In the genomic region with DNA sequence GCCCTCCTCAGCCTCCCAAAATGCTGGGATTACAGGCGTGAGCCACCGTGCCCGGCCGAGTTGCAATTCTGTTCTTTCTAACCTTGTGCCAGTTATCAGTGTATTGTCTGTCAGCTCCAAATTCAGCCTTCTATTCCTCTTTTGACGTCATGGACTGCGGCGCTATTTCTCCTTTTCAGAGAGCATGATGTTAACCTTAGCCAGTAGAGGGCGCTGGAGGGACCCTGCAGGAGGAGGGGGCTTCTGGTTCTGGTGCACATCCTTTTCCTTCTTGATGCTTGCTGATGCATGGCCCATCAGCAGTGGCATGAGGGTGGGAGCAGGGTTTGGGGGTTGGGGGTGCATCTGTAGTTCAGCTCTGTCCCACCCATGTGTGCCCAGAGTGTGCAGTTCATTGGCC, we compare ENCODE assay signal across 15 cellular contexts.
DNase-seq lines count a peak whose midpoint lies in the region; ATAC-seq and TF ChIP-seq lines count a peak whose summit lies in the region.
"Had no signal": no experiment of that assay in that cellular context is flagged by ENCODE, and none has a peak within 500 bp of the region (broad histone marks: within the 10 kb centered on the region; RNA-seq: fewer than 3 reads in every experiment).

No MANE protein-coding gene starts in this region.

- CTCF ChIA-PET in GM10248 (lab: Yijun Ruan, JAX), result interaction anchor here (0.7 to 1.9 kb wide), 7 partner anchors 12 to 661 kb away, joined by 3 to 6 read pairs (median 3); no protein-coding TSS in a partner anchor

- DNase-seq in COLO668 (lab: John Stamatoyannopoulos, UW; ENCODE audit: unreplicated experiment), result peak; percentile 12
- DNase-seq in GM10248 (ENCODE audit: extremely low spot score), result no peak
- peak; percentile 40 for DNase-seq in NB4 (ENCODE audit: low read depth)
- no peak for DNase-seq in glutamatergic neuron
- no peak for DNase-seq in T-helper 1 cell
- DNase-seq in natural killer cell, result no peak
- DNase-seq: activated CD4-positive, CD25-positive, alpha-beta regulatory T cell; body of pancreas; effector CD8-positive, alpha-beta T cell; NCI-H446; SIG-M5; thyroid gland had no signal

- H3K4me3 Mint-ChIP-seq in glutamatergic neuron (ENCODE audit: unreplicated experiment), result no peak overlapping the region
- H3K4me3 Mint-ChIP-seq in natural killer cell, result no peak overlapping the region
- H3K4me3 Mint-ChIP-seq: natural killer cell treated with Interleukin-12 subunit alpha and Interleukin-12 subunit beta and Interleukin-15 and Interleukin-18, amount 100 ng/mL, for 72 hours had no signal

- H3K27ac Mint-ChIP-seq in glutamatergic neuron (ENCODE audit: unreplicated experiment) (no peak overlapping the region), natural killer cell (no peak overlapping the region)
- H3K27ac Mint-ChIP-seq: natural killer cell treated with Interleukin-12 subunit alpha and Interleukin-12 subunit beta and Interleukin-15 and Interleukin-18, amount 100 ng/mL, for 72 hours had no signal

- intact Hi-C loops in natural killer cell (cut with micrococcal nuclease), result no loop called here

- no peaks in the 10 kb centered on the region for H3K36me3 Mint-ChIP-seq in glutamatergic neuron (ENCODE audit: unreplicated experiment)
- no peaks in the 10 kb centered on the region for H3K36me3 Mint-ChIP-seq in natural killer cell
- H3K36me3 Mint-ChIP-seq: natural killer cell treated with Interleukin-12 subunit alpha and Interleukin-12 subunit beta and Interleukin-15 and Interleukin-18, amount 100 ng/mL, for 72 hours had no signal

- H3K27me3 Mint-ChIP-seq in glutamatergic neuron (ENCODE audit: unreplicated experiment), result no peaks in the 10 kb centered on the region
- peaks cover 4 to 14% of the 10 kb centered on the region in 2 donors for H3K27me3 Mint-ChIP-seq in natural killer cell (ENCODE audit: low read depth in 2 of 2)

- POLR2A ChIA-PET in GM10248 (lab: Yijun Ruan, JAX), result no interaction called here

- ATAC-seq in natural killer cell (no peak), HG02885 (IDR thresholded peaks at IDR 0.05; ENCODE audit: poor library complexity, unreplicated experiment) (no peak)
- ATAC-seq: body of pancreas had no signal

- H3K9me3 Mint-ChIP-seq in glutamatergic neuron (ENCODE audit: unreplicated experiment) (peaks cover 2% of the 10 kb centered on the region), natural killer cell (no peaks in the 10 kb centered on the region)
- H3K9me3 Mint-ChIP-seq: natural killer cell treated with Interleukin-12 subunit alpha and Interleukin-12 subunit beta and Interleukin-15 and Interleukin-18, amount 100 ng/mL, for 72 hours had no signal

- no peak for TF ChIP-seq POLR2A in NB4 (IDR thresholded peaks at IDR 0.05; ENCODE audit: extremely low read depth, insufficient read length)

- H3K4me1 Mint-ChIP-seq in glutamatergic neuron (ENCODE audit: low read depth, unreplicated experiment) (no peaks in the 10 kb centered on the region), natural killer cell (no peaks in the 10 kb centered on the region)

- no peak overlapping the region for H3K4me3 ChIP-seq in NB4 (ENCODE audit: low read depth, low read length)
- H3K4me3 ChIP-seq: body of pancreas, skin epidermis, thyroid gland had no signal

- TF ChIP-seq CTCF in GM10248 (IDR thresholded peaks at IDR 0.05; ENCODE audit: control extremely low read depth, extremely low read depth, low read depth, missing control alignments) (peak; percentile 7), NB4 (IDR thresholded peaks at IDR 0.05; ENCODE audit: low read depth, low read length) (peak; percentile 63), glutamatergic neuron (IDR thresholded peaks at IDR 0.05; ENCODE audit: partially characterized antibody, unreplicated experiment) (peak; percentile 10), natural killer cell (IDR thresholded peaks at IDR 0.05) (no peak)

Comparison
In these comparisons a context has a peak if more than half of its experiments do, and no peak if none do; other contexts are left out.
1. DNase-seq: peak in COLO668 (single experiment) and NB4 (single experiment); none in GM10248 (single experiment), glutamatergic neuron (single experiment), T-helper 1 cell (0 of 5) and natural killer cell (single experiment).